9 cellular contexts compared by ENCODE assay signal in the genomic region with DNA sequence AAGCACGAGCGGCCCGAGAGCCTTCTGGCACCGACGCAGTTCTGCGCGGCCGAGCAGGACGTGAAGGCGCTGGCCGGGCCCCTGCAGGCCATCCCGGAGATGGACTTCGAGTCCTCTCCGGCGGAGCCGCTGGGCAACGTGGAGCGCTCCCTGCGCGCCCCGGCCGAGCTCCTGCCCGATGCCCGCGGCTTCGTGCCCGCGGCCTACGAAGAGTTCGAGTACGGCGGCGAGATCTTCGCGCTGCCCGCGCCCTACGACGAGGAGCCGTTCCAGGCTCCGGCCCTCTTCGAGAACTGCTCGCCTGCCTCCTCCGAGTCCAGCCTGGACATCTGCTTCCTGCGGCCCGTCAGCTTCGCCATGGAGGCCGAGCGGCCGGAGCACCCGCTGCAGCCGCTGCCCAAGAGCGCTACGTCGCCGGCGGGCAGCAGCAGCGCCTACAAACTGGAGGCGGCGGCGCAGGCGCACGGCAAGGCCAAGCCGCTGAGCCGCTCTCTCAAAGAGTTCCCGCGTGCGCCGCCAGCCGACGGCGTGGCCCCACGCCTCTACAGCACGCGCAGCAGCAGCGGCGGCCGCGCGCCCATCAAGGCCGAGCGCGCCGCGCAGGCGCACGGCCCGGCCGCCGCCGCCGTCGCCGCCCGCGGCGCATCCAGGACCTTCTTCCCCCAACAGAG.
DNase-seq lines count a peak whose midpoint lies in the region; ATAC-seq and TF ChIP-seq lines count a peak whose summit lies in the region.
"Had no signal": no experiment of that assay in that cellular context is flagged by ENCODE, and none has a peak within 500 bp of the region (broad histone marks: within the 10 kb centered on the region; RNA-seq: fewer than 3 reads in every experiment).

No MANE protein-coding gene starts in this region.

- TF ChIP-seq POLR2A in body of pancreas (IDR thresholded peaks at IDR 0.05), result no peak

- no peak overlapping the region for H3K27ac Mint-ChIP-seq in T-helper 1 cell treated with Interleukin-12 subunit alpha and Interleukin-12 subunit beta and Interleukin-4 antibody, amounts not matched to agents 30 μg/mL and 1 μg/mL, for 36 hours
- H3K27ac Mint-ChIP-seq: stimulated activated naive CD8-positive, alpha-beta T cell treated with anti-CD3 and anti-CD28 coated beads, Interleukin-15, Interleukin-2, amounts not matched to agents 100 ng/mL and 50 ng/mL, for 24 hours had no signal

- 9 to 52% methylated on average over 12 to 95 of the region's 97 CpGs for WGBS in body of pancreas, 2 donors
- whole genome bisulfite sequencing in iPS DF 6.9 (ENCODE audit: insufficient coverage, insufficient read length), result no CpG with 5 or more reads among the region's 97 CpGs

- H3K4me3 Mint-ChIP-seq in T-helper 1 cell treated with Interleukin-12 subunit alpha and Interleukin-12 subunit beta and Interleukin-4 antibody, amounts not matched to agents 30 μg/mL and 1 μg/mL, for 36 hours, result peak overlapping the region; percentile 27

- H3K4me1 ChIP-seq in body of pancreas, result peaks cover 6% of the 10 kb centered on the region
- 0 out of 2 replicates have a peak, but pooled peaks cover 2% of the 10 kb centered on the region for H3K4me1 ChIP-seq in iPS DF 6.9 (ENCODE audit: control insufficient read depth, insufficient read depth, low read length)

- H3K9me3 Mint-ChIP-seq in T-helper 1 cell treated with Interleukin-12 subunit alpha and Interleukin-12 subunit beta and Interleukin-4 antibody, amounts not matched to agents 30 μg/mL and 1 μg/mL, for 36 hours, result no peaks in the 10 kb centered on the region
- H3K9me3 Mint-ChIP-seq: stimulated activated naive CD8-positive, alpha-beta T cell treated with anti-CD3 and anti-CD28 coated beads, Interleukin-15, Interleukin-2, amounts not matched to agents 100 ng/mL and 50 ng/mL, for 24 hours had no signal

- peak; percentile 11; the same call in 1 of the 2 replicates for TF ChIP-seq CTCF in AG04450 (IDR thresholded peaks at IDR 0.05; ENCODE audit: low read depth, low read length)
- no peak for TF ChIP-seq CTCF in body of pancreas (IDR thresholded peaks at IDR 0.05)

- ATAC-seq in GM19463 (IDR thresholded peaks at IDR 0.05; ENCODE audit: unreplicated experiment) (peak; percentile 78), body of pancreas (peak; percentile 88)

- peaks cover 45% of the 10 kb centered on the region for H3K27me3 Mint-ChIP-seq in T-helper 1 cell treated with Interleukin-12 subunit alpha and Interleukin-12 subunit beta and Interleukin-4 antibody, amounts not matched to agents 30 μg/mL and 1 μg/mL, for 36 hours (ENCODE audit: low read depth)

- H3K4me3 ChIP-seq in AG04450 (ENCODE audit: low read depth, low read length), result peak overlapping the region; percentile 57
- peak overlapping the region in 1 of 2 donors; percentile 2 for H3K4me3 ChIP-seq in body of pancreas
- peak overlapping the region; percentile 16; the same call in 1 of the 2 replicates for H3K4me3 ChIP-seq in iPS DF 6.9 (ENCODE audit: low read length)
- H3K4me3 ChIP-seq in skin epidermis, result peak overlapping the region; percentile 13 to 39 (median 32)

- no peaks in the 10 kb centered on the region for H3K36me3 Mint-ChIP-seq in T-helper 1 cell treated with Interleukin-12 subunit alpha and Interleukin-12 subunit beta and Interleukin-4 antibody, amounts not matched to agents 30 μg/mL and 1 μg/mL, for 36 hours (ENCODE audit: low read depth)

- DNase-seq in AG04450 (ENCODE audit: low read depth, low spot score) (peak; percentile 67), body of pancreas (peak; percentile 56 to 82 (median 75)), iPS DF 6.9 (ENCODE audit: low read depth, low spot score) (peak; percentile 63), NK-92 (lab: John Stamatoyannopoulos, UW; ENCODE audit: unreplicated experiment) (no peak), NCI-H2107 treated with DMSO at 0.1 percent for 48 hours (lab: John Stamatoyannopoulos, UW; ENCODE audit: unreplicated experiment) (no peak)

- CTCF ChIA-PET in AG04450 (lab: Charles Lee), result interaction anchor here (0.6 to 2.2 kb wide), 6 partner anchors 13 to 269 kb away, joined by 3 to 22 read pairs (median 4); no protein-coding TSS in a partner anchor

- H3K4me1 Mint-ChIP-seq in T-helper 1 cell treated with Interleukin-12 subunit alpha and Interleukin-12 subunit beta and Interleukin-4 antibody, amounts not matched to agents 30 μg/mL and 1 μg/mL, for 36 hours (ENCODE audit: low read depth), result no peaks in the 10 kb centered on the region

- intact Hi-C loops in body of pancreas (cut with DNase I), result no loop called here

- H3K36me3 ChIP-seq in body of pancreas (replicated peaks in 1 of 2; ENCODE audit: insufficient read depth in 1 of 2, low read depth in 2 of 2) (no peaks in the 10 kb centered on the region), iPS DF 6.9 (ENCODE audit: control insufficient read depth, insufficient read depth, low read length) (no peaks in the 10 kb centered on the region)

- H3K27ac ChIP-seq in AG04450 (ENCODE audit: low read depth, low read length) (no peak overlapping the region), body of pancreas (no peak overlapping the region), iPS DF 6.9 (ENCODE audit: low read length) (no peak overlapping the region), skin epidermis (no peak overlapping the region)

- POLR2A ChIA-PET in AG04450 (lab: Yijun Ruan, JAX), result interaction anchor here (1.0 to 1.5 kb wide), 2 partner anchors 13 to 209 kb away, joined by 3 to 4 read pairs; a partner anchor contains a TSS

- H3K27me3 ChIP-seq in AG04450 (ENCODE audit: control insufficient read depth, insufficient read depth, low read length) (peaks cover 8% of the 10 kb centered on the region), body of pancreas (no peaks in the 10 kb centered on the region), iPS DF 6.9 (ENCODE audit: control insufficient read depth, insufficient read depth, low read length) (peaks cover 2% of the 10 kb centered on the region; the same call in 1 of the 2 replicates)

- peaks cover 10% of the 10 kb centered on the region for H3K9me3 ChIP-seq in AG04450 (ENCODE audit: control insufficient read depth, insufficient read depth, low read length)
- H3K9me3 ChIP-seq in body of pancreas, result no peaks in the 10 kb centered on the region
- H3K9me3 ChIP-seq in iPS DF 6.9 (ENCODE audit: control insufficient read depth, insufficient read depth, low read length), result no peaks in the 10 kb centered on the region

Comparison
In these comparisons a context has a peak if more than half of its experiments do, and no peak if none do; other contexts are left out.
1. DNase-seq: peak in AG04450 (single experiment), body of pancreas (4 of 4) and iPS DF 6.9 (single experiment); none in NK-92 (single experiment) and NCI-H2107 treated with DMSO at 0.1 percent for 48 hours (single experiment).